ENCODE assay signal across 8 cellular contexts in the genomic region with DNA sequence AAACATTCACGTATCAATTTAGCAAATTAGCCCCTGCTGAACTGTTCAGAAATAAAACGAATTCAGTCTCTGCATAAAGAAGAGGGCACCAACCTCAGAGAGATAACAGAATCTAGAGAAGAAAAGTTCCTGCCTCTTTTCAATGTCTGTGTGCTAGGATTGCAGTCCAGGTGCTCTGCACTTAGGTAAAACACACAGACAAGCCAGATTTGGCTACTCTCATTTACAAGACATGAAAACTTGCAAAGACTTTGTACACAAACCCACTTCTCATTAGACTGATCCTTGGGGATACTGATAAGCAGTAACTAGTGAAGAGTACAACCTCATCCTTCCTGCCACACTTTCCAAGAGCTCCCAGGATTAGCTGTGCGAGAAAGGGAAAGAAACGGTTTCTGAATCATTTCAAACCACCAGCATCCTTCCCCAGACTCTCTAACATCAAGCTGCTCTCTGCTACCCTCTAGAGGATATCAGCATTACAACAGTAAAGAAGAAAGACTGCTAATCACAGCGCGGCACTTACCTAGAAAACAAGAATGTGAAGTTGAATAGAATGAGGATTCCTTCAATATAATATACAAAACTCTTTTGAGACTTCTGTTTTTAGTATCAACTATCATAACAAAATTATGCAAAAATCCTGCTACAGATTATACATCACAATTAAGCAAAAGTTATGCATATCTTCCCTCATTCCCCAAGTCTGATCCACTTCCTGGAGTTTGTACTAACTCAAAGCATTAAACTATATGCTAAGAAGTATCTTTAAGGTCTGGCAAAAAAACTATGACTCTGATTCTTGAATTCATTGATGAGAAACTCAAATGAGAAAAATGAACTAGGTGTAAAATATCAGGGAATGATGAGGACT.
A peak's percentile ranks its signal among the peaks of the same experiment; 100 is the strongest.
DNase-seq lines count a peak whose midpoint lies in the region; ATAC-seq and TF ChIP-seq lines count a peak whose summit lies in the region.

No MANE protein-coding gene starts in this region.

- H3K4me1 ChIP-seq in adipocyte (ENCODE audit: control insufficient read depth, insufficient read depth, low read length): peaks cover 27% of the 10 kb centered on the region
- peaks cover 0 to 27% of the 10 kb centered on the region in 2 donors for H3K4me1 ChIP-seq in right atrium auricular region
- peaks cover 0 to 18% (median 15%) of the 10 kb centered on the region in 4 donors for H3K4me1 ChIP-seq in sigmoid colon

- no peak for TF ChIP-seq POLR2A in sigmoid colon (IDR thresholded peaks at IDR 0.05)

- H3K4me3 ChIP-seq in adipocyte (ENCODE audit: low read length) (peak overlapping the region; percentile 29), right atrium auricular region (no peak overlapping the region), sigmoid colon (no peak overlapping the region)

- ATAC-seq in GM18907 (IDR thresholded peaks at IDR 0.05; ENCODE audit: unreplicated experiment): peak; percentile 96
- ATAC-seq in HG02981 (IDR thresholded peaks at IDR 0.05; ENCODE audit: unreplicated experiment): peak; percentile 95

- DNase-seq in Caki2 (ENCODE audit: low read depth) (peak; percentile 49), NCI-H1930 (lab: John Stamatoyannopoulos, UW) (peak; percentile 12 to 23), adipocyte (ENCODE audit: low read depth) (peak; percentile 88), right atrium auricular region (ENCODE audit: low spot score) (no peak), sigmoid colon (no peak), mesenteric fat pad (ENCODE audit: low spot score) (no peak)

- intact Hi-C loops in sigmoid colon (cut with DNase I): loop anchor here (2.0 to 5.0 kb wide), 2 partner anchors 293 to 1200 kb away; no protein-coding TSS in a partner anchor

- H3K27me3 ChIP-seq in adipocyte (replicated peaks; ENCODE audit: control insufficient read depth, insufficient read depth, low read length) (no peaks in the 10 kb centered on the region), right atrium auricular region (no peaks in the 10 kb centered on the region), sigmoid colon (no peaks in the 10 kb centered on the region)

- TF ChIP-seq EP300 in sigmoid colon (IDR thresholded peaks at IDR 0.05): no peak

- TF ChIP-seq CTCF in right atrium auricular region (IDR thresholded peaks at IDR 0.05) (peak; percentile 54 to 88), sigmoid colon (IDR thresholded peaks at IDR 0.05) (peak; percentile 48 to 77 (median 54))

- no peak overlapping the region for H3K27ac ChIP-seq in right atrium auricular region
- no peak overlapping the region for H3K27ac ChIP-seq in sigmoid colon

- H3K36me3 ChIP-seq in adipocyte (ENCODE audit: control insufficient read depth, insufficient read depth, low read length, severe bottlenecking) (no peaks in the 10 kb centered on the region), right atrium auricular region (no peaks in the 10 kb centered on the region), sigmoid colon (no peaks in the 10 kb centered on the region)

- no peak overlapping the region for H3K9ac ChIP-seq in adipocyte (ENCODE audit: low read length)

- in situ Hi-C loops in Caki2 (cut with HindIII; ENCODE audit: low pct_unique_long_range_greater_than_20kb, low sequenced_read_pairs): no loop called here

- no peaks in the 10 kb centered on the region for H3K9me3 ChIP-seq in adipocyte (ENCODE audit: control insufficient read depth, low read length)
- H3K9me3 ChIP-seq in right atrium auricular region: no peaks in the 10 kb centered on the region
- no peaks in the 10 kb centered on the region for H3K9me3 ChIP-seq in sigmoid colon

- 33 to 34% methylated on average over 6 of the region's 6 CpGs for WGBS in sigmoid colon, 2 donors

Comparison
In these comparisons a context has a peak if more than half of its experiments do, and no peak if none do; other contexts are left out.
1. DNase-seq: peak in Caki2 (single experiment), NCI-H1930 (2 of 2) and adipocyte (single experiment); none in right atrium auricular region (single experiment), sigmoid colon (single experiment) and mesenteric fat pad (single experiment).